31 cellular contexts compared by ENCODE assay signal in the genomic region with DNA sequence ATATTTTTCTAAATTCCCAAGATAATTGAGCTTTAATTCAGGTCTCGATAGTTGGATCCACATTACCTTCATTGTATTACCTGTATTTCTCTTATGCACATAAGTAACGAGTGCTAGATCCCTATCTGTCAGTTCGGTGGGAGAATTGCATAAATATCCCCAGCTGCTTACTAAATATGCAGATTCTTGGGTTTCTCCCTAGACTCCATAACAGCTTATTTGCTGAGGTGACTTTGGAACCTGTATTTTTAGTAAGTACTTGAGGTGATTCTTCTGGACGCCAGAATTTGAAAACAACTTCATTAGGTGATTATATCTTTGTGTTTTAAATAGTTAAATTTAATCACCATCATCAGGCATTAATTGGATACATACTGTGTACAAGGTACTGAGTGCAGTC. TPM values are rescaled to one million over a fixed set of nuclear protein-coding genes. Genes with fewer than 3 reads are reported as not detected.
A peak's percentile ranks its signal among the peaks of the same experiment; 100 is the strongest.
DNase-seq lines count a peak whose midpoint lies in the region; ATAC-seq, FAIRE-seq and TF ChIP-seq lines count a peak whose summit lies in the region.
"Had no signal": no experiment of that assay in that cellular context is flagged by ENCODE, and none has a peak within 500 bp of the region (broad histone marks: within the 10 kb centered on the region; RNA-seq: fewer than 3 reads in every experiment).

No MANE protein-coding gene starts in this region.

- FAIRE-seq in small intestine (lab: Jason Lieb, UNC) = no peak
- no peak for FAIRE-seq in GM12891 (lab: Jason Lieb, UNC)
- FAIRE-seq: endothelial cell of umbilical vein, HTR-8/SVneo had no signal

- no peak overlapping the region for H3K9ac ChIP-seq in MM.1S (ENCODE audit: low read length)
- no peak overlapping the region for H3K9ac ChIP-seq in GM23248

- TF ChIP-seq POLR2A in gastroesophageal sphincter (IDR thresholded peaks at IDR 0.05) = no peak
- TF ChIP-seq POLR2A in GM12891 (IDR thresholded peaks at IDR 0.05; ENCODE audit: low read depth, low read length) = no peak

- TF ChIP-seq CTCF in MM.1S (IDR thresholded peaks at IDR 0.05; ENCODE audit: low read length) (no peak), gastroesophageal sphincter (IDR thresholded peaks at IDR 0.05) (no peak)

- no peaks in the 10 kb centered on the region for H3F3A ChIP-seq in MM.1S (ENCODE audit: insufficient read depth, low read length)
- no peaks in the 10 kb centered on the region for H3F3A ChIP-seq in GM23248 (ENCODE audit: insufficient read depth)

- H3K4me3 ChIP-seq in MM.1S (ENCODE audit: low read length) (no peak overlapping the region), small intestine (ENCODE audit: low read depth in 1 of 2, low read length in 2 of 2) (no peak overlapping the region), GM23248 (no peak overlapping the region), gastroesophageal sphincter (no peak overlapping the region)
- H3K4me3 ChIP-seq: adrenal gland, left lung, ovary, Peyer's patch had no signal

- in situ Hi-C loops in GM23248 (cut with MboI) = no loop called here

- DNase-seq in NCI-H1105 treated with DMSO at 0.1 percent for 48 hours (lab: John Stamatoyannopoulos, UW) (peak; percentile 35), NCI-H1105 (lab: John Stamatoyannopoulos, UW) (no peak), MM.1S (no peak), small intestine (peak; percentile 10), GM23248 (no peak), GM12891 (ENCODE audit: insufficient read length, low spot score) (no peak)
- DNase-seq: 8988T; activated CD4-positive, alpha-beta T cell treated with anti-CD3 and anti-CD28 coated beads for 36 hours; activated CD8-positive, alpha-beta T cell treated with anti-CD3 and anti-CD28 coated beads, Interleukin-2, amount 10 ng/mL, durations not matched to agents 7 days and 5 days; activated naive CD4-positive, alpha-beta T cell treated with anti-CD3 and anti-CD28 coated beads, Interleukin-2, amount 10 ng/mL, durations not matched to agents 7 days and 5 days; adrenal gland; HFFc6; hippocampal formation; left lung; NCI-H1092 treated with DMSO at 0.1 percent for 48 hours; NCI-H510A treated with DMSO at 0.1 percent for 48 hours; ovary; Peyer's patch; SHP77 treated with DMSO at 0.1 percent for 48 hours; T1000 had no signal

- TF ChIP-seq EP300 in gastroesophageal sphincter (IDR thresholded peaks at IDR 0.05) = no peak

- no peaks in the 10 kb centered on the region for H4K20me1 ChIP-seq in MM.1S (ENCODE audit: insufficient read depth, low read length)
- no peaks in the 10 kb centered on the region for H4K20me1 ChIP-seq in GM23248 (ENCODE audit: insufficient read depth)

- H3K4me1 ChIP-seq in MM.1S (ENCODE audit: low read length) = 0 out of 2 replicates have a peak, but pooled peaks cover 5% of the 10 kb centered on the region
- peaks cover 2 to 3% of the 10 kb centered on the region in 2 donors for H3K4me1 ChIP-seq in small intestine (ENCODE audit: control insufficient read depth in 2 of 2, insufficient read depth in 1 of 2, low read depth in 1 of 2, low read length in 1 of 2)
- no peaks in the 10 kb centered on the region for H3K4me1 ChIP-seq in GM23248 (ENCODE audit: insufficient read depth)
- H3K4me1 ChIP-seq in gastroesophageal sphincter = no peaks in the 10 kb centered on the region
- H3K4me1 ChIP-seq: adrenal gland, left lung had no signal

- no peaks in the 10 kb centered on the region for H3K27me3 ChIP-seq in MM.1S (replicated peaks; ENCODE audit: insufficient read depth, low read length)
- H3K27me3 ChIP-seq in small intestine (ENCODE audit: control insufficient read depth in 2 of 2, insufficient read depth in 2 of 2, low read length in 2 of 2) = no peaks in the 10 kb centered on the region
- no peaks in the 10 kb centered on the region for H3K27me3 ChIP-seq in GM23248 (replicated peaks; ENCODE audit: insufficient read depth)
- H3K27me3 ChIP-seq in gastroesophageal sphincter = peaks cover 7% of the 10 kb centered on the region
- H3K27me3 ChIP-seq: adrenal gland, left lung, ovary, Peyer's patch had no signal

- no peaks in the 10 kb centered on the region for H3K9me2 ChIP-seq in MM.1S (replicated peaks; ENCODE audit: insufficient read depth, low read length)
- no peaks in the 10 kb centered on the region for H3K9me2 ChIP-seq in GM23248 (ENCODE audit: insufficient read depth)

- H3K27ac ChIP-seq in MM.1S (ENCODE audit: low read length) (no peak overlapping the region), angular gyrus (ENCODE audit: low read depth, low read length) (peak overlapping the region; percentile 8), small intestine (ENCODE audit: low read depth in 1 of 2, low read length in 1 of 2) (no peak overlapping the region), GM23248 (no peak overlapping the region), gastroesophageal sphincter (no peak overlapping the region)
- H3K27ac ChIP-seq: adrenal gland, left lung, ovary, Peyer's patch, VCaP had no signal

- H3K79me2 ChIP-seq in MM.1S (ENCODE audit: low read length) (no peaks in the 10 kb centered on the region), GM23248 (ENCODE audit: insufficient read depth) (no peaks in the 10 kb centered on the region)

- H3K36me3 ChIP-seq in MM.1S (replicated peaks; ENCODE audit: insufficient read depth, low read length) (no peaks in the 10 kb centered on the region), small intestine (ENCODE audit: control insufficient read depth in 2 of 2, insufficient read depth in 2 of 2, low read length in 2 of 2) (no peaks in the 10 kb centered on the region), GM23248 (ENCODE audit: low read depth) (no peaks in the 10 kb centered on the region), gastroesophageal sphincter (no peaks in the 10 kb centered on the region)
- H3K36me3 ChIP-seq: adrenal gland, left lung, ovary, Peyer's patch had no signal

- H3K4me2 ChIP-seq in MM.1S (ENCODE audit: low read depth, low read length) (peak overlapping the region; percentile 28), GM23248 (ENCODE audit: unreplicated experiment) (no peak overlapping the region)

- no peak for ATAC-seq in gastroesophageal sphincter
- ATAC-seq: activated CD4-positive, alpha-beta T cell treated with anti-CD3 and anti-CD28 coated beads for 36 hours; activated CD8-positive, alpha-beta T cell treated with anti-CD3 and anti-CD28 coated beads, Interleukin-2, amount 10 ng/mL, durations not matched to agents 7 days and 5 days; activated T-helper 17 cell treated with anti-CD3 and anti-CD28 coated beads, Interleukin-2, amount 50 U/mL, for 72 hours; left lung; stimulated activated memory B cell treated with anti-CD40 and anti-IgM and Interleukin-4, amounts not matched to agents 10 μg/mL and 1 μg/mL and 100 μg/mL, for 72 hours had no signal

- WGBS in small intestine, 3 donors = 19 to 60% (median 40%) methylated on average over 4 of the region's 4 CpGs
- 59 to 63% methylated on average over 4 of the region's 4 CpGs for WGBS in GM23248 (ENCODE audit: low coverage in 1 of 2, low lambda C conversion rate in 2 of 2, missing lambda C conversion rate in 2 of 2), 2 experiments
- 70 to 81% methylated on average over 4 of the region's 4 CpGs for WGBS in gastroesophageal sphincter (ENCODE audit: low coverage in 1 of 2), 2 donors

- no peak overlapping the region for H2AFZ ChIP-seq in MM.1S (ENCODE audit: low read length)
- no peak overlapping the region for H2AFZ ChIP-seq in GM23248

- H3K9me3 ChIP-seq in MM.1S (replicated peaks; ENCODE audit: insufficient read depth, low read length) = no peaks in the 10 kb centered on the region
- no peaks in the 10 kb centered on the region for H3K9me3 ChIP-seq in small intestine (ENCODE audit: control insufficient read depth, low read depth)
- H3K9me3 ChIP-seq in GM23248 (ENCODE audit: low read depth) = no peaks in the 10 kb centered on the region
- H3K9me3 ChIP-seq in gastroesophageal sphincter = peaks cover 0 to 4% (median 0%) of the 10 kb centered on the region in 3 donors
- H3K9me3 ChIP-seq: adrenal gland, left lung, ovary, Peyer's patch had no signal

TF ChIP-seq in GM12891, 5 proteins besides CTCF, POLR2A, EP300 and RAD21:
- TF ChIP-seq SPI1 (IDR thresholded peaks at IDR 0.05; ENCODE audit: low read depth, low read length) (no peak), TAF1 (IDR thresholded peaks at IDR 0.05; ENCODE audit: low read depth, low read length) (no peak), POU2F2 (IDR thresholded peaks at IDR 0.05; ENCODE audit: low read depth, low read length) (no peak), POLR2AphosphoS5 (IDR thresholded peaks at IDR 0.05; ENCODE audit: low read depth, low read length) (no peak), PAX5 (IDR thresholded peaks at IDR 0.05; ENCODE audit: insufficient read depth, low read length, severe bottlenecking) (no peak)

RNA-seq across cellular contexts. Expression of a gene that starts 15.0 kb away (rescaled TPM):
- 10 to 100 TPM in 1 of 3 donors, 1 to 10 TPM in 2; 7.6 to 18.9 (median 7.8) TPM for polyA plus RNA-seq in small intestine
- total RNA-seq in GM23248 (2014; rRNA removed; shearing (Covaris generic)) = not detected in 2 replicates
- polyA plus RNA-seq in GM23248 (2016; fragmentation: Nextera tagmentation; extraction: Ambion mirVana) = not detected in 2 replicates
- under 1 TPM in 3 of 4 donors, not detected in 1; 0.27 to 0.96 (median 0.73) TPM for total RNA-seq in gastroesophageal sphincter
- 0.19 TPM for polyA plus RNA-seq in GM12891 (2012; ENCODE audit: low read depth, missing spikeins)
- total RNA-seq: activated CD8-positive, alpha-beta T cell treated with anti-CD3 and anti-CD28 coated beads, Interleukin-2, amount 10 ng/mL, durations not matched to agents 7 days and 5 days; dermis microvascular lymphatic vessel endothelial cell; HFFc6; subcutaneous adipose tissue had no signal
- polyA plus RNA-seq: CD14-positive monocyte, endothelial cell of umbilical vein, fibroblast of lung had no signal

Comparison
In these comparisons a context has a peak if more than half of its experiments do, and no peak if none do; other contexts are left out.
1. DNase-seq: peak in NCI-H1105 treated with DMSO at 0.1 percent for 48 hours (single experiment) and small intestine (single experiment); none in NCI-H1105 (single experiment), MM.1S (single experiment), GM23248 (single experiment) and GM12891 (single experiment).